Comparison of ENCODE assay signal across 29 cellular contexts in genomic region chr17:67080804-67081203, GRCh38. TPM values are rescaled to one million over a fixed set of nuclear protein-coding genes. Genes with fewer than 3 reads are reported as not detected.
DNase-seq lines count a peak whose midpoint lies in the region; ATAC-seq and TF ChIP-seq lines count a peak whose summit lies in the region.
"Had no signal": no experiment of that assay in that cellular context is flagged by ENCODE, and none has a peak within 500 bp of the region (broad histone marks: within the 10 kb centered on the region; RNA-seq: fewer than 3 reads in every experiment).

No MANE protein-coding gene starts in this region.

- H3K4me3 Mint-ChIP-seq in activated CD4-positive, alpha-beta T cell treated with anti-CD3 and anti-CD28 coated beads for 36 hours = no peak overlapping the region
- H3K4me3 Mint-ChIP-seq in T-helper 17 cell (no peak overlapping the region), natural killer cell (no peak overlapping the region)
- H3K4me3 Mint-ChIP-seq: activated naive CD4-positive, alpha-beta T cell treated with anti-CD3 and anti-CD28 coated beads, Interleukin-2, amount 50 U/mL, for 24 hours; CD14-positive monocyte; IgD-negative memory B cell had no signal

- POLR2A ChIA-PET in activated CD4-positive, alpha-beta T cell treated with anti-CD3 and anti-CD28 coated beads for 36 hours (lab: Charles Lee) = interaction anchor here (0.7 kb wide), 1 partner anchor 361 kb away, joined by 4 read pairs; no protein-coding TSS in a partner anchor

- H3K27ac Mint-ChIP-seq in activated CD4-positive, alpha-beta T cell treated with anti-CD3 and anti-CD28 coated beads for 36 hours = no peak overlapping the region
- H3K27ac Mint-ChIP-seq in T-helper 17 cell (peak overlapping the region; percentile 88), natural killer cell (peak overlapping the region; percentile 65)
- H3K27ac Mint-ChIP-seq: progenitor cell of endocrine pancreas had no signal

- no peaks in the 10 kb centered on the region for H3K9me3 ChIP-seq in T-helper 17 cell (ENCODE audit: control insufficient read depth, low read length, poor library complexity, severe bottlenecking)
- H3K9me3 ChIP-seq: ascending aorta, neutrophil, SJCRH30, tibial artery had no signal

- H3K9me3 Mint-ChIP-seq in activated CD4-positive, alpha-beta T cell treated with anti-CD3 and anti-CD28 coated beads for 36 hours (ENCODE audit: low read depth) = no peaks in the 10 kb centered on the region
- no peaks in the 10 kb centered on the region for H3K9me3 Mint-ChIP-seq in natural killer cell
- H3K9me3 Mint-ChIP-seq: activated naive CD4-positive, alpha-beta T cell treated with anti-CD3 and anti-CD28 coated beads, Interleukin-2, amount 50 U/mL, for 24 hours; IgD-negative memory B cell had no signal

- intact Hi-C loops in activated CD4-positive, alpha-beta T cell treated with anti-CD3 and anti-CD28 coated beads for 36 hours (cut with DNase I, micrococcal nuclease) = no loop called here
- intact Hi-C loops in natural killer cell (cut with micrococcal nuclease) = no loop called here

- TF ChIP-seq CTCF in GM13976 (IDR thresholded peaks at IDR 0.05; ENCODE audit: borderline replicate concordance, control extremely low read depth, extremely low read depth, insufficient read depth, missing control alignments) = no peak
- no peak for TF ChIP-seq CTCF in natural killer cell (IDR thresholded peaks at IDR 0.05)

- H3K27me3 Mint-ChIP-seq in activated CD4-positive, alpha-beta T cell treated with anti-CD3 and anti-CD28 coated beads for 36 hours = no peaks in the 10 kb centered on the region
- H3K27me3 Mint-ChIP-seq in T-helper 17 cell (no peaks in the 10 kb centered on the region), natural killer cell (ENCODE audit: low read depth in 2 of 2) (no peaks in the 10 kb centered on the region)
- H3K27me3 Mint-ChIP-seq: activated naive CD4-positive, alpha-beta T cell treated with anti-CD3 and anti-CD28 coated beads, Interleukin-2, amount 50 U/mL, for 24 hours; IgD-negative memory B cell; progenitor cell of endocrine pancreas had no signal

- peaks cover 27% of the 10 kb centered on the region for H3K36me3 Mint-ChIP-seq in activated CD4-positive, alpha-beta T cell treated with anti-CD3 and anti-CD28 coated beads for 36 hours (ENCODE audit: low read depth)
- peaks cover 4% of the 10 kb centered on the region for H3K36me3 Mint-ChIP-seq in T-helper 17 cell (ENCODE audit: low read depth)
- no peaks in the 10 kb centered on the region for H3K36me3 Mint-ChIP-seq in natural killer cell

- ATAC-seq in activated CD4-positive, alpha-beta T cell treated with anti-CD3 and anti-CD28 coated beads for 36 hours = peak; percentile 55
- no peak for ATAC-seq in T-helper 17 cell
- ATAC-seq in natural killer cell = no peak
- no peak for ATAC-seq in HG02588 (IDR thresholded peaks at IDR 0.05; ENCODE audit: unreplicated experiment)
- ATAC-seq: sciatic nerve had no signal

- in situ Hi-C loops in GM13976 (cut with MboI; ENCODE audit: low sequenced_read_pairs, unreplicated experiment) = no loop called here

- peaks cover 15% of the 10 kb centered on the region for H3K4me1 Mint-ChIP-seq in activated CD4-positive, alpha-beta T cell treated with anti-CD3 and anti-CD28 coated beads for 36 hours
- H3K4me1 Mint-ChIP-seq in T-helper 17 cell (peaks cover 19% of the 10 kb centered on the region), natural killer cell (peaks cover 25 to 45% of the 10 kb centered on the region in 2 donors)

- CTCF ChIA-PET in activated CD4-positive, alpha-beta T cell treated with anti-CD3 and anti-CD28 coated beads for 36 hours (lab: Charles Lee) = interaction anchor here (0.5 to 2.2 kb wide), 5 partner anchors 8 to 830 kb away, joined by 3 to 8 read pairs (median 3); no protein-coding TSS in a partner anchor

- no peak for DNase-seq in activated CD4-positive, alpha-beta T cell treated with anti-CD3 and anti-CD28 coated beads for 36 hours
- no peak for DNase-seq in activated CD4-positive, alpha-beta T cell treated with anti-CD3 and anti-CD28 coated beads for 4 hours
- DNase-seq in GM13976 (ENCODE audit: low spot score) (peak; percentile 28), T-helper 17 cell (no peak), natural killer cell (no peak)
- DNase-seq in stimulated activated CD4-positive, alpha-beta T cell treated with anti-CD3 and anti-CD28 coated beads, Interleukin-2, amount 100 ng/mL, for 48 hours = no peak
- no peak for DNase-seq in effector CD8-positive, alpha-beta T cell (lab: John Stamatoyannopoulos, UW)
- DNase-seq: 8988T; activated CD4-positive, alpha-beta T cell treated with anti-CD3 and anti-CD28 coated beads for 1 hour; GOT3; hippocampal formation; left colon; NCI-H1105; NCI-H187 treated with DMSO at 0.1 percent for 48 hours; NCI-H526; stimulated activated CD4-positive, alpha-beta T cell treated with anti-CD3 and anti-CD28 coated beads, Interleukin-15, amount 100 ng/mL, for 24 hours; tibial artery had no signal

RNA-seq across cellular contexts. Expression of gene CACNG1, which starts 36.5 kb away (rescaled TPM):
- total RNA-seq in activated CD4-positive, alpha-beta T cell treated with anti-CD3 and anti-CD28 coated beads for 36 hours = not detected
- not detected for total RNA-seq in T-helper 17 cell
- not detected for total RNA-seq in natural killer cell
- total RNA-seq: ascending aorta, dermis microvascular lymphatic vessel endothelial cell, endothelial cell of umbilical vein, left colon, M059J, sciatic nerve had no signal
